In the genomic region with DNA sequence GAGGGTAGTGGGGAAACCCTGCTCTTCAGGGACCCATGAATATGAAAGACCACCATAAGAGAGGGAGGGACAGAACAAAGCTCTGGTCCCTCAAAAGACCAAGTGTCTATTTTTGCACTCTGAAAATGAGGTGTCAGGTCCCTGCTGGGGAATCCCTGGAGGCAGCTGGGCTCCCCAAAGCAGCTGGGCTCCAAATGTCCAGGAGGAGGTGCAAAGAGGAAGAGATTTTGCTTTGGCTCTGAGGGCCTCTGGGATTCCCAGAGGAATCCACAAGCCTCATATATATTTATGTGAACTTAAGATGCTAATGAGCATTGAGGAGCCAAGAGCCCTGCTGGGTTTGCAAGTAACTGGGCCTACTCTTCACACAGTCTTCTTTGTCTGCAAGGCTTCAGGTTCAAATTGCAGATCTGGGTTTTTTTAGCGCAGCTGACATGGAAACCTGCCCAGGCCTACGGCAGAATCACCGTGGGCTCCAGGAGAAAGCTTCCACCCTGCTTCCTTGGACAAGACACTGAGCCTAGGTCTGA, we compare ENCODE assay signal across 19 cellular contexts. TPM values are rescaled to one million over a fixed set of nuclear protein-coding genes. Genes with fewer than 3 reads are reported as not detected.
DNase-seq lines count a peak whose midpoint lies in the region; ATAC-seq and TF ChIP-seq lines count a peak whose summit lies in the region.
"Had no signal": no experiment of that assay in that cellular context is flagged by ENCODE, and none has a peak within 500 bp of the region (broad histone marks: within the 10 kb centered on the region; RNA-seq: fewer than 3 reads in every experiment).

No MANE protein-coding gene starts in this region.

- H3K36me3 ChIP-seq in HUES6 (ENCODE audit: control insufficient read depth, insufficient read depth, low read length) (0 out of 2 replicates have a peak, but pooled peaks cover 4% of the 10 kb centered on the region), muscle layer of colon (ENCODE audit: insufficient read depth, low read length) (no peaks in the 10 kb centered on the region), subcutaneous abdominal adipose tissue (ENCODE audit: control insufficient read depth in 5 of 5, insufficient read depth in 5 of 5, low read length in 5 of 5) (peaks cover 0 to 3% (median 0%) of the 10 kb centered on the region in 5 donors), uterus (no peaks in the 10 kb centered on the region)

- H3K9me3 ChIP-seq in HUES6 (ENCODE audit: control insufficient read depth, insufficient read depth, low read depth, low read length) (no peaks in the 10 kb centered on the region), muscle layer of colon (ENCODE audit: low read length) (no peaks in the 10 kb centered on the region), subcutaneous abdominal adipose tissue (ENCODE audit: control insufficient read depth in 5 of 5, low read length in 5 of 5) (no peaks in the 10 kb centered on the region), uterus (no peaks in the 10 kb centered on the region)

- no peak for TF ChIP-seq POLR2A in uterus (IDR thresholded peaks at IDR 0.05)

- DNase-seq in astrocyte of the hippocampus (ENCODE audit: low read depth, low spot score) (peak; percentile 46), uterus (no peak), substantia nigra (lab: John Stamatoyannopoulos, UW) (no peak)
- DNase-seq: DMS53, KBM-7, NCI-H1048, NCI-H146, NCI-H2081 treated with DMSO at 0.1 percent for 48 hours, NCI-H748 treated with DMSO at 0.1 percent for 48 hours, Right ventricle myocardium superior had no signal

- intact Hi-C loops in uterus (cut with DNase I; ENCODE audit: low total_unique reads), result loop anchor here (10.0 kb wide), 1 partner anchor 76 kb away; no protein-coding TSS in a partner anchor

- H3K27ac ChIP-seq in HUES6 (ENCODE audit: low read depth, low read length) (peak overlapping the region; percentile 70; the same call in 1 of the 2 replicates), muscle layer of colon (ENCODE audit: low read depth, low read length) (peak overlapping the region; percentile 19), subcutaneous abdominal adipose tissue (ENCODE audit: low read depth, low read length) (peak overlapping the region; percentile 84), uterus (peak overlapping the region in 1 of 2 donors; percentile 80), substantia nigra (ENCODE audit: low read depth, low read length, poor library complexity, severe bottlenecking) (no peak overlapping the region)
- H3K27ac ChIP-seq: C4-2B had no signal

- H3K27me3 ChIP-seq in HUES6 (ENCODE audit: control insufficient read depth, insufficient read depth, low read length) (no peaks in the 10 kb centered on the region), muscle layer of colon (ENCODE audit: control insufficient read depth in 1 of 2, insufficient read depth in 2 of 2, low read length in 2 of 2) (no peaks in the 10 kb centered on the region), subcutaneous abdominal adipose tissue (ENCODE audit: control insufficient read depth in 5 of 5, insufficient read depth in 4 of 5, low read length in 5 of 5) (no peaks in the 10 kb centered on the region), uterus (no peaks in the 10 kb centered on the region)

- H3K4me3 ChIP-seq in HUES6 (ENCODE audit: low read depth, low read length), result no peak overlapping the region; the same call in 1 of the 2 replicates
- no peak overlapping the region for H3K4me3 ChIP-seq in muscle layer of colon (ENCODE audit: low read depth in 1 of 2, low read length in 2 of 2)
- H3K4me3 ChIP-seq in subcutaneous abdominal adipose tissue (ENCODE audit: low read depth in 1 of 5, low read length in 5 of 5), result no peak overlapping the region
- no peak overlapping the region for H3K4me3 ChIP-seq in uterus

- TF ChIP-seq CTCF in uterus (IDR thresholded peaks at IDR 0.05), result no peak

- H3K4me1 ChIP-seq in HUES6 (ENCODE audit: control insufficient read depth, insufficient read depth, low read length) (peaks cover 50% of the 10 kb centered on the region), muscle layer of colon (ENCODE audit: insufficient read depth, low read length) (peaks cover 43% of the 10 kb centered on the region), subcutaneous abdominal adipose tissue (ENCODE audit: control insufficient read depth in 5 of 5, insufficient read depth in 5 of 5, low read length in 5 of 5) (peaks cover 5 to 71% (median 42%) of the 10 kb centered on the region in 5 donors), uterus (peaks cover 0 to 4% of the 10 kb centered on the region in 2 donors)

- H3K9ac ChIP-seq in HUES6 (ENCODE audit: low read length), result peak overlapping the region; percentile 26
- H3K9ac ChIP-seq in muscle layer of colon (ENCODE audit: low read length), result no peak overlapping the region
- H3K9ac ChIP-seq in subcutaneous abdominal adipose tissue (ENCODE audit: low read length in 5 of 5), result no peak overlapping the region

- ATAC-seq in GM19397 (IDR thresholded peaks at IDR 0.05; ENCODE audit: unreplicated experiment) (no peak), HG03520 (IDR thresholded peaks at IDR 0.05; ENCODE audit: unreplicated experiment) (no peak)
- ATAC-seq: HCT116, Panc1, SK-N-SH treated with all-trans-retinoic acid at 6 μM for 48 hours had no signal

RNA-seq across cellular contexts. Expression of a gene that starts 26.0 kb away (rescaled TPM):
- total RNA-seq in uterus, result 100 to 1,000 TPM in 2 of 4 donors, 10 to 100 TPM in 2; 51.6 to 143 (median 95.7) TPM
